In genomic region chr17:45146616-45147101, GRCh38 we compare ENCODE assay signal across 2 cellular contexts.
TF ChIP-seq lines count a peak whose summit lies in the region.

No MANE protein-coding gene starts in this region.

TF ChIP-seq in WTC11, 78 proteins besides CTCF, POLR2A, EP300 and RAD21:
- TF ChIP-seq RORB (CRISPR knock-in tag; IDR thresholded peaks at IDR 0.05) (no peak), TCF7 (CRISPR knock-in tag; IDR thresholded peaks at IDR 0.05; ENCODE audit: low read depth) (no peak), ZNF425 (CRISPR knock-in tag; conservative IDR thresholded peaks at IDR 0.05) (no peak), MYBL2 (CRISPR knock-in tag; IDR thresholded peaks at IDR 0.05) (no peak), RELA (CRISPR knock-in tag; IDR thresholded peaks at IDR 0.05; ENCODE audit: borderline replicate concordance) (no peak), GTF2I (CRISPR knock-in tag; conservative IDR thresholded peaks at IDR 0.05) (no peak), HMGA2 (CRISPR knock-in tag; IDR thresholded peaks at IDR 0.05) (no peak), IRF2 (CRISPR knock-in tag; IDR thresholded peaks at IDR 0.05; ENCODE audit: borderline replicate concordance, low read depth) (no peak), MAX (CRISPR knock-in tag; IDR thresholded peaks at IDR 0.05) (no peak)
- TF ChIP-seq, protein P1, sequence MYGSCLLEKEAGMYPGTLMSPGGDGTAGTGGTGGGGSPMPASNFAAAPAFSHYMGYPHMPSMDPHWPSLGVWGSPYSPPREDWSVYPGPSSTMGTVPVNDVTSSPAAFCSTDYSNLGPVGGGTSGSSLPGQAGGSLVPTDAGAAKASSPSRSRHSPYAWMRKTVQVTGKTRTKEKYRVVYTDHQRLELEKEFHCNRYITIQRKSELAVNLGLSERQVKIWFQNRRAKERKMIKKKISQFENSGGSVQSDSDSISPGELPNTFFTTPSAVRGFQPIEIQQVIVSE (CRISPR knock-in tag; IDR thresholded peaks at IDR 0.05; ENCODE audit: borderline replicate concordance): no peak
TF ChIP-seq in WTC11: peak in this region for 0.

TF ChIP-seq in HepG2, 621 proteins besides CTCF, POLR2A, EP300 and RAD21:
- TF ChIP-seq DNMT1 (CRISPR knock-in tag; IDR thresholded peaks at IDR 0.05) (no peak), MXI1 (IDR thresholded peaks at IDR 0.05; ENCODE audit: borderline replicate concordance, low read depth, low read length) (peak; percentile 24; the same call in 1 of the 3 replicates), TOPORS (CRISPR knock-in tag; IDR thresholded peaks at IDR 0.05) (peak; percentile 66), PITX1 (CRISPR knock-in tag; IDR thresholded peaks at IDR 0.05) (0 out of 2 replicates have a peak, but pooled peaks have one; percentile 11), UBTF (CRISPR knock-in tag; IDR thresholded peaks at IDR 0.05) (peak; percentile 34; the same call in 1 of the 2 replicates), ZNF253 (CRISPR knock-in tag; IDR thresholded peaks at IDR 0.05; ENCODE audit: borderline replicate concordance) (peak; percentile 67; the same call in 1 of the 2 replicates), ERF (CRISPR knock-in tag; IDR thresholded peaks at IDR 0.05) (0 out of 2 replicates have a peak, but pooled peaks have one; percentile 29), PHF5A (CRISPR knock-in tag; IDR thresholded peaks at IDR 0.05; ENCODE audit: low read depth, unreplicated experiment) (no peak), ZSCAN9 (CRISPR knock-in tag; IDR thresholded peaks at IDR 0.05; ENCODE audit: borderline replicate concordance) (no peak), BRF2 (CRISPR knock-in tag; IDR thresholded peaks at IDR 0.05) (0 out of 2 replicates have a peak, but pooled peaks have one; percentile 22), ESRRA (CRISPR knock-in tag; IDR thresholded peaks at IDR 0.05; ENCODE audit: low read depth) (no peak; the same call in 1 of the 2 replicates), ZNF501 (CRISPR knock-in tag; IDR thresholded peaks at IDR 0.05) (peak; percentile 81; the same call in 1 of the 2 replicates), ZNF607 (CRISPR knock-in tag; IDR thresholded peaks at IDR 0.05; ENCODE audit: borderline replicate concordance) (peak; percentile 2; the same call in 1 of the 2 replicates), REPIN1 (CRISPR knock-in tag; IDR thresholded peaks at IDR 0.05; ENCODE audit: borderline replicate concordance, low read depth) (0 out of 2 replicates have a peak, but pooled peaks have one; percentile 22), ZNF691 (CRISPR knock-in tag; IDR thresholded peaks at IDR 0.05; ENCODE audit: borderline replicate concordance, low read depth) (0 out of 2 replicates have a peak, but pooled peaks have one; percentile 54), NFIC (IDR thresholded peaks at IDR 0.05; ENCODE audit: low read length) (0 out of 2 replicates have a peak, but pooled peaks have one; percentile 8), ELF1 (CRISPR knock-in tag; IDR thresholded peaks at IDR 0.05) (peak; percentile 10; the same call in 1 of the 2 replicates), CHD2 (IDR thresholded peaks at IDR 0.05; ENCODE audit: low read depth, low read length) (0 out of 2 replicates have a peak, but pooled peaks have one; percentile 11), RBM22 (optimal IDR thresholded peaks at IDR 0.05; ENCODE audit: low read length) (peak; percentile 56), ZNF891 (CRISPR knock-in tag; IDR thresholded peaks at IDR 0.05) (no peak), ZC3H4 (CRISPR knock-in tag; IDR thresholded peaks at IDR 0.05; ENCODE audit: borderline replicate concordance) (peak; percentile 73), PHB2 (IDR thresholded peaks at IDR 0.05; ENCODE audit: partially characterized antibody) (no peak), SMAD3 (CRISPR knock-in tag; IDR thresholded peaks at IDR 0.05) (0 out of 2 replicates have a peak, but pooled peaks have one; percentile 2), ZC3H13 (CRISPR knock-in tag; IDR thresholded peaks at IDR 0.05) (peak; percentile 56; the same call in 1 of the 2 replicates), ARID2 (CRISPR knock-in tag; IDR thresholded peaks at IDR 0.05; ENCODE audit: borderline replicate concordance) (peak; percentile 83; the same call in 1 of the 2 replicates), ZNF20 (CRISPR knock-in tag; IDR thresholded peaks at IDR 0.05) (no peak), ZBTB38 (CRISPR knock-in tag; IDR thresholded peaks at IDR 0.05) (peak; percentile 22; the same call in 1 of the 2 replicates), SMARCC2 (IDR thresholded peaks at IDR 0.05) (no peak), ZNF75D (CRISPR knock-in tag; IDR thresholded peaks at IDR 0.05; ENCODE audit: borderline replicate concordance) (no peak), PRMT3 (CRISPR knock-in tag; IDR thresholded peaks at IDR 0.05; ENCODE audit: borderline replicate concordance, low read depth) (no peak), ZNF337 (CRISPR knock-in tag; IDR thresholded peaks at IDR 0.05; ENCODE audit: borderline replicate concordance, low read depth) (no peak), TEAD3 (CRISPR knock-in tag; optimal IDR thresholded peaks at IDR 0.05; ENCODE audit: borderline replicate concordance) (peak; percentile 59), KLF9 (CRISPR knock-in tag; IDR thresholded peaks at IDR 0.05; ENCODE audit: low read depth) (no peak), ZNF350 (CRISPR knock-in tag; IDR thresholded peaks at IDR 0.05; ENCODE audit: borderline replicate concordance, low read depth) (peak; percentile 69; the same call in 1 of the 2 replicates), ZNF781 (CRISPR knock-in tag; IDR thresholded peaks at IDR 0.05; ENCODE audit: borderline replicate concordance, not compliant biosample characterization) (peak; percentile 21), REXO4 (CRISPR knock-in tag; IDR thresholded peaks at IDR 0.05; ENCODE audit: borderline replicate concordance) (0 out of 2 replicates have a peak, but pooled peaks have one; percentile 35), IRX3 (CRISPR knock-in tag; IDR thresholded peaks at IDR 0.05; ENCODE audit: borderline replicate concordance, low read depth) (0 out of 2 replicates have a peak, but pooled peaks have one; percentile 32), KLF6 (CRISPR knock-in tag; IDR thresholded peaks at IDR 0.05) (0 out of 2 replicates have a peak, but pooled peaks have one; percentile 17), ZNF619 (CRISPR knock-in tag; IDR thresholded peaks at IDR 0.05) (peak; percentile 12; the same call in 1 of the 2 replicates), BORCS8-MEF2B (CRISPR knock-in tag; IDR thresholded peaks at IDR 0.05) (peak; percentile 65)
- TF ChIP-seq, protein P2, sequence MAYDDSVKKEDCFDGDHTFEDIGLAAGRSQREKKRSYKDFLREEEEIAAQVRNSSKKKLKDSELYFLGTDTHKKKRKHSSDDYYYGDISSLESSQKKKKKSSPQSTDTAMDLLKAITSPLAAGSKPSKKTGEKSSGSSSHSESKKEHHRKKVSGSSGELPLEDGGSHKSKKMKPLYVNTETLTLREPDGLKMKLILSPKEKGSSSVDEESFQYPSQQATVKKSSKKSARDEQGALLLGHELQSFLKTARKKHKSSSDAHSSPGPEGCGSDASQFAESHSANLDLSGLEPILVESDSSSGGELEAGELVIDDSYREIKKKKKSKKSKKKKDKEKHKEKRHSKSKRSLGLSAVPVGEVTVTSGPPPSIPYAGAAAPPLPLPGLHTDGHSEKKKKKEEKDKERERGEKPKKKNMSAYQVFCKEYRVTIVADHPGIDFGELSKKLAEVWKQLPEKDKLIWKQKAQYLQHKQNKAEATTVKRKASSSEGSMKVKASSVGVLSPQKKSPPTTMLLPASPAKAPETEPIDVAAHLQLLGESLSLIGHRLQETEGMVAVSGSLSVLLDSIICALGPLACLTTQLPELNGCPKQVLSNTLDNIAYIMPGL (CRISPR knock-in tag; IDR thresholded peaks at IDR 0.05; ENCODE audit: borderline replicate concordance in 1 of 2, low read depth in 1 of 2): no peak
- TF ChIP-seq, protein P3, sequence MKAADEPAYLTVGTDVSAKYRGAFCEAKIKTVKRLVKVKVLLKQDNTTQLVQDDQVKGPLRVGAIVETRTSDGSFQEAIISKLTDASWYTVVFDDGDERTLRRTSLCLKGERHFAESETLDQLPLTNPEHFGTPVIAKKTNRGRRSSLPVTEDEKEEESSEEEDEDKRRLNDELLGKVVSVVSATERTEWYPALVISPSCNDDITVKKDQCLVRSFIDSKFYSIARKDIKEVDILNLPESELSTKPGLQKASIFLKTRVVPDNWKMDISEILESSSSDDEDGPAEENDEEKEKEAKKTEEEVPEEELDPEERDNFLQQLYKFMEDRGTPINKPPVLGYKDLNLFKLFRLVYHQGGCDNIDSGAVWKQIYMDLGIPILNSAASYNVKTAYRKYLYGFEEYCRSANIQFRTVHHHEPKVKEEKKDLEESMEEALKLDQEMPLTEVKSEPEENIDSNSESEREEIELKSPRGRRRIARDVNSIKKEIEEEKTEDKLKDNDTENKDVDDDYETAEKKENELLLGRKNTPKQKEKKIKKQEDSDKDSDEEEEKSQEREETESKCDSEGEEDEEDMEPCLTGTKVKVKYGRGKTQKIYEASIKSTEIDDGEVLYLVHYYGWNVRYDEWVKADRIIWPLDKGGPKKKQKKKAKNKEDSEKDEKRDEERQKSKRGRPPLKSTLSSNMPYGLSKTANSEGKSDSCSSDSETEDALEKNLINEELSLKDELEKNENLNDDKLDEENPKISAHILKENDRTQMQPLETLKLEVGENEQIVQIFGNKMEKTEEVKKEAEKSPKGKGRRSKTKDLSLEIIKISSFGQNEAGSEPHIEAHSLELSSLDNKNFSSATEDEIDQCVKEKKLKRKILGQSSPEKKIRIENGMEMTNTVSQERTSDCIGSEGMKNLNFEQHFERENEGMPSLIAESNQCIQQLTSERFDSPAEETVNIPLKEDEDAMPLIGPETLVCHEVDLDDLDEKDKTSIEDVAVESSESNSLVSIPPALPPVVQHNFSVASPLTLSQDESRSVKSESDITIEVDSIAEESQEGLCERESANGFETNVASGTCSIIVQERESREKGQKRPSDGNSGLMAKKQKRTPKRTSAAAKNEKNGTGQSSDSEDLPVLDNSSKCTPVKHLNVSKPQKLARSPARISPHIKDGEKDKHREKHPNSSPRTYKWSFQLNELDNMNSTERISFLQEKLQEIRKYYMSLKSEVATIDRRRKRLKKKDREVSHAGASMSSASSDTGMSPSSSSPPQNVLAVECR (CRISPR knock-in tag; IDR thresholded peaks at IDR 0.05; ENCODE audit: borderline replicate concordance): no peak
- TF ChIP-seq, protein P4, sequence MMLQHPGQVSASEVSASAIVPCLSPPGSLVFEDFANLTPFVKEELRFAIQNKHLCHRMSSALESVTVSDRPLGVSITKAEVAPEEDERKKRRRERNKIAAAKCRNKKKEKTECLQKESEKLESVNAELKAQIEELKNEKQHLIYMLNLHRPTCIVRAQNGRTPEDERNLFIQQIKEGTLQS (CRISPR knock-in tag; IDR thresholded peaks at IDR 0.05): 0 out of 2 replicates have a peak, but pooled peaks have one; percentile 8
- TF ChIP-seq, protein P5, sequence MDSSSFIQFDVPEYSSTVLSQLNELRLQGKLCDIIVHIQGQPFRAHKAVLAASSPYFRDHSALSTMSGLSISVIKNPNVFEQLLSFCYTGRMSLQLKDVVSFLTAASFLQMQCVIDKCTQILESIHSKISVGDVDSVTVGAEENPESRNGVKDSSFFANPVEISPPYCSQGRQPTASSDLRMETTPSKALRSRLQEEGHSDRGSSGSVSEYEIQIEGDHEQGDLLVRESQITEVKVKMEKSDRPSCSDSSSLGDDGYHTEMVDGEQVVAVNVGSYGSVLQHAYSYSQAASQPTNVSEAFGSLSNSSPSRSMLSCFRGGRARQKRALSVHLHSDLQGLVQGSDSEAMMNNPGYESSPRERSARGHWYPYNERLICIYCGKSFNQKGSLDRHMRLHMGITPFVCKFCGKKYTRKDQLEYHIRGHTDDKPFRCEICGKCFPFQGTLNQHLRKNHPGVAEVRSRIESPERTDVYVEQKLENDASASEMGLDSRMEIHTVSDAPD (CRISPR knock-in tag; IDR thresholded peaks at IDR 0.05): 0 out of 2 replicates have a peak, but pooled peaks have one; percentile 33
- TF ChIP-seq, protein P6, sequence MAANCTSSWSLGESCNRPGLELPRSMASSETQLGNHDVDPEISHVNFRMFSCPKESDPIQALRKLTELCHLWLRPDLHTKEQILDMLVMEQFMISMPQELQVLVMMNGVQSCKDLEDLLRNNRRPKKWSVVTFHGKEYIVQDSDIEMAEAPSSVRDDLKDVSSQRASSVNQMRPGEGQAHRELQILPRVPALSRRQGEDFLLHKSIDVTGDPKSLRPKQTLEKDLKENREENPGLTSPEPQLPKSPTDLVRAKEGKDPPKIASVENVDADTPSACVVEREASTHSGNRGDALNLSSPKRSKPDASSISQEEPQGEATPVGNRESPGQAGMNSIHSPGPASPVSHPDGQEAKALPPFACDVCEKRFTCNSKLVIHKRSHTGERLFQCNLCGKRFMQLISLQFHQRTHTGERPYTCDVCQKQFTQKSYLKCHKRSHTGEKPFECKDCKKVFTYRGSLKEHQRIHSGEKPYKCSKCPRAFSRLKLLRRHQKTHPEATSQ (CRISPR knock-in tag; IDR thresholded peaks at IDR 0.05; ENCODE audit: borderline replicate concordance): 0 out of 2 replicates have a peak, but pooled peaks have one; percentile 52
TF ChIP-seq in HepG2: peak in this region for 31.
